In genomic region chr9:120792898-120793765, GRCh38 we compare ENCODE assay signal across 1 cellular context.
TF ChIP-seq lines count a peak whose summit lies in the region.

Gene FBXW2 (minus strand): TSS chr9:120793416. CDS start chr9:120788258, 5,158 bp downstream.

TF ChIP-seq in GM12878, 131 proteins besides CTCF, POLR2A, EP300 and RAD21 (continued from another document):
- peak; percentile 79 for TF ChIP-seq ZBTB11 (CRISPR knock-in tag; IDR thresholded peaks at IDR 0.05)
- TF ChIP-seq YY1 (IDR thresholded peaks at IDR 0.05; ENCODE audit: low read depth, low read length), result peak; percentile 80
- TF ChIP-seq MTA3 (IDR thresholded peaks at IDR 0.05; ENCODE audit: borderline replicate concordance, low read length), result no peak
- TF ChIP-seq MLLT1 (IDR thresholded peaks at IDR 0.05), result 0 out of 2 replicates have a peak, but pooled peaks have one; percentile 31
- TF ChIP-seq TARDBP (IDR thresholded peaks at IDR 0.05; ENCODE audit: borderline replicate concordance), result no peak
- TF ChIP-seq CREB1 (IDR thresholded peaks at IDR 0.05; ENCODE audit: low read depth), result peak; percentile 98
- peak; percentile 97 for TF ChIP-seq PML (IDR thresholded peaks at IDR 0.05; ENCODE audit: low read length)
- TF ChIP-seq RCOR1 (conservative IDR thresholded peaks at IDR 0.05; ENCODE audit: low read depth, low read length), result no peak
- TF ChIP-seq ETV6 (conservative IDR thresholded peaks at IDR 0.05 in 1 of 2, IDR thresholded peaks at IDR 0.05 in 1 of 2; ENCODE audit: borderline replicate concordance in 1 of 2, low read depth in 1 of 2), result 0 out of 4 replicates have a peak, but pooled peaks of 1 of the 2 experiments have one; percentile 22
- TF ChIP-seq TCF12 (IDR thresholded peaks at IDR 0.05; ENCODE audit: low read depth, low read length), result peak; percentile 66; the same call in 1 of the 2 replicates
- peak; percentile 16; the same call in 1 of the 2 replicates for TF ChIP-seq TCF7 (IDR thresholded peaks at IDR 0.05; ENCODE audit: borderline replicate concordance)
- peak; percentile 52 for TF ChIP-seq E4F1 (IDR thresholded peaks at IDR 0.05; ENCODE audit: borderline replicate concordance, partially characterized antibody)
- no peak for TF ChIP-seq MTA2 (IDR thresholded peaks at IDR 0.05; ENCODE audit: low read depth)
- no peak for TF ChIP-seq JUNB (IDR thresholded peaks at IDR 0.05)
- no peak for TF ChIP-seq KAT2A (conservative IDR thresholded peaks at IDR 0.05; ENCODE audit: control insufficient read depth, low read depth, low read length)
- no peak for TF ChIP-seq CHD1 (IDR thresholded peaks at IDR 0.05; ENCODE audit: low read depth, low read length)
- TF ChIP-seq PAX5 (IDR thresholded peaks at IDR 0.05; ENCODE audit: borderline replicate concordance, low read depth, low read length), result peak; percentile 50; the same call in 1 of the 2 replicates
- TF ChIP-seq SREBF1 (IDR thresholded peaks at IDR 0.05; ENCODE audit: low read length), result no peak
- TF ChIP-seq PKNOX1 (IDR thresholded peaks at IDR 0.05), result no peak; the same call in 1 of the 2 replicates
- peak; percentile 35 for TF ChIP-seq SMAD1 (IDR thresholded peaks at IDR 0.05; ENCODE audit: low read depth, partially characterized antibody)
- TF ChIP-seq SREBF2 (IDR thresholded peaks at IDR 0.05; ENCODE audit: low read length), result no peak
- TF ChIP-seq ZNF622 (IDR thresholded peaks at IDR 0.05), result no peak
- TF ChIP-seq BCL11A (IDR thresholded peaks at IDR 0.05; ENCODE audit: low read depth, low read length), result no peak
- no peak; the same call in 1 of the 2 replicates for TF ChIP-seq MXI1 (IDR thresholded peaks at IDR 0.05; ENCODE audit: low read depth, low read length)
- TF ChIP-seq ASH2L (IDR thresholded peaks at IDR 0.05; ENCODE audit: borderline replicate concordance, low read depth), result peak; percentile 92; the same call in 1 of the 2 replicates
- no peak for TF ChIP-seq RFX5 (IDR thresholded peaks at IDR 0.05; ENCODE audit: low read depth, low read length)
- 0 out of 2 replicates have a peak, but pooled peaks have one; percentile 54 for TF ChIP-seq NR2F1 (conservative IDR thresholded peaks at IDR 0.05)
- TF ChIP-seq BRCA1 (IDR thresholded peaks at IDR 0.05; ENCODE audit: low read depth, low read length), result no peak
- TF ChIP-seq WRNIP1 (IDR thresholded peaks at IDR 0.05; ENCODE audit: borderline replicate concordance, low read depth, low read length), result no peak
- no peak for TF ChIP-seq MYB (IDR thresholded peaks at IDR 0.05; ENCODE audit: borderline replicate concordance, low read depth, low read length)
- TF ChIP-seq ZNF274 (IDR thresholded peaks at IDR 0.05; ENCODE audit: insufficient read depth, insufficient read length), result no peak
- no peak for TF ChIP-seq SKIL (IDR thresholded peaks at IDR 0.05; ENCODE audit: low read depth, poor library complexity, severe bottlenecking)
- peak; percentile 96 for TF ChIP-seq ELK1 (IDR thresholded peaks at IDR 0.05; ENCODE audit: low read depth, low read length)
- TF ChIP-seq NFYA (IDR thresholded peaks at IDR 0.05; ENCODE audit: borderline replicate concordance, low read depth, low read length), result no peak
- peak; percentile 29 for TF ChIP-seq BCL3 (IDR thresholded peaks at IDR 0.05; ENCODE audit: borderline replicate concordance, insufficient read depth, low read depth, low read length, poor library complexity, severe bottlenecking)
- TF ChIP-seq ZNF384 (IDR thresholded peaks at IDR 0.05; ENCODE audit: borderline replicate concordance, low read depth, low read length), result no peak
- TF ChIP-seq TCF3 (IDR thresholded peaks at IDR 0.05; ENCODE audit: borderline replicate concordance, insufficient read depth, low read depth, low read length), result no peak
- peak; percentile 53; the same call in 1 of the 2 replicates for TF ChIP-seq MEF2A (IDR thresholded peaks at IDR 0.05; ENCODE audit: insufficient read depth, low read depth, low read length)
- TF ChIP-seq CREM (IDR thresholded peaks at IDR 0.05; ENCODE audit: low read depth), result peak; percentile 99
- no peak for TF ChIP-seq SUZ12 (IDR thresholded peaks at IDR 0.05; ENCODE audit: unreplicated experiment)
- peak; percentile 40; the same call in 1 of the 3 replicates for TF ChIP-seq POU2F2 (IDR thresholded peaks at IDR 0.05; ENCODE audit: borderline replicate concordance, low read depth, low read length)
- peak; percentile 66 for TF ChIP-seq RUNX3 (IDR thresholded peaks at IDR 0.05; ENCODE audit: low read length)
- no peak for TF ChIP-seq BCLAF1 (IDR thresholded peaks at IDR 0.05)
- 0 out of 2 replicates have a peak, but pooled peaks have one; percentile 65 for TF ChIP-seq CBX5 (IDR thresholded peaks at IDR 0.05; ENCODE audit: low read depth)
- peak; percentile 68; the same call in 1 of the 2 replicates for TF ChIP-seq LARP7 (IDR thresholded peaks at IDR 0.05)
- peak; percentile 79 to 81 for TF ChIP-seq IKZF2 (IDR thresholded peaks at IDR 0.05)
- no peak for TF ChIP-seq ATF7 (IDR thresholded peaks at IDR 0.05; ENCODE audit: low read depth)
- TF ChIP-seq ZNF207 (IDR thresholded peaks at IDR 0.05; ENCODE audit: borderline replicate concordance), result no peak; the same call in 1 of the 2 replicates
- no peak for TF ChIP-seq HDGF (IDR thresholded peaks at IDR 0.05)
- TF ChIP-seq SIX5 (IDR thresholded peaks at IDR 0.05; ENCODE audit: low read depth, low read length, severe bottlenecking), result peak; percentile 47
- TF ChIP-seq HDAC2 (IDR thresholded peaks at IDR 0.05), result no peak
